In genomic region chr11:67523556-67524479, GRCh38 we compare ENCODE assay signal across 2 cellular contexts.
TF ChIP-seq lines count a peak whose summit lies in the region.

No MANE protein-coding gene starts in this region.

TF ChIP-seq in A549, 52 proteins besides CTCF, POLR2A, EP300 and RAD21:
- TF ChIP-seq FOSL2 (IDR thresholded peaks at IDR 0.05) (no peak), FOSL2 (CRISPR knock-in tag; IDR thresholded peaks at IDR 0.05) (no peak), TP53 (CRISPR knock-in tag; IDR thresholded peaks at IDR 0.05) (no peak), NFE2L2 (conservative IDR thresholded peaks at IDR 0.05; ENCODE audit: low read length) (no peak), HOXB5 (CRISPR knock-in tag; IDR thresholded peaks at IDR 0.05) (no peak), HOXA7 (CRISPR knock-in tag; IDR thresholded peaks at IDR 0.05) (no peak), USF2 (IDR thresholded peaks at IDR 0.05) (no peak), SMC3 (IDR thresholded peaks at IDR 0.05) (no peak), ESRRA (IDR thresholded peaks at IDR 0.05; ENCODE audit: borderline replicate concordance, low read length) (no peak), CBX8 (IDR thresholded peaks at IDR 0.05) (no peak), PHF8 (IDR thresholded peaks at IDR 0.05; ENCODE audit: borderline replicate concordance, low read depth) (no peak), REST (IDR thresholded peaks at IDR 0.05) (no peak), MAZ (IDR thresholded peaks at IDR 0.05; ENCODE audit: borderline replicate concordance, low read depth, low read length) (no peak), ZFP36 (IDR thresholded peaks at IDR 0.05; ENCODE audit: borderline replicate concordance, partially characterized antibody) (no peak), PBX3 (IDR thresholded peaks at IDR 0.05) (no peak), RFX5 (IDR thresholded peaks at IDR 0.05) (no peak), ZNF302 (CRISPR knock-in tag; IDR thresholded peaks at IDR 0.05) (no peak), HEYL (CRISPR knock-in tag; IDR thresholded peaks at IDR 0.05) (no peak), KDM1A (IDR thresholded peaks at IDR 0.05; ENCODE audit: low read depth) (no peak), CBX2 (IDR thresholded peaks at IDR 0.05; ENCODE audit: borderline replicate concordance, low read depth) (no peak)

TF ChIP-seq in K562, 482 proteins besides CTCF, POLR2A, EP300 and RAD21:
- no peak for TF ChIP-seq MEF2D (tag; conservative IDR thresholded peaks at IDR 0.05; ENCODE audit: low read depth)
- TF ChIP-seq RBM17 (IDR thresholded peaks at IDR 0.05; ENCODE audit: borderline replicate concordance, low read depth, low read length): no peak
- TF ChIP-seq ZKSCAN1 (IDR thresholded peaks at IDR 0.05; ENCODE audit: low read depth, low read length): no peak
- no peak for TF ChIP-seq ZNF134 (CRISPR knock-in tag; conservative IDR thresholded peaks at IDR 0.05)
- no peak for TF ChIP-seq PATZ1 (CRISPR knock-in tag; IDR thresholded peaks at IDR 0.05; ENCODE audit: borderline replicate concordance)
- TF ChIP-seq E2F1 (CRISPR knock-in tag; IDR thresholded peaks at IDR 0.05): no peak
- no peak for TF ChIP-seq MITF (IDR thresholded peaks at IDR 0.05)
- no peak for TF ChIP-seq TCF7L2 (IDR thresholded peaks at IDR 0.05; ENCODE audit: low read depth, low read length)
- no peak for TF ChIP-seq ZNF77 (CRISPR knock-in tag; IDR thresholded peaks at IDR 0.05)
- TF ChIP-seq BMI1 (IDR thresholded peaks at IDR 0.05; ENCODE audit: low read length): no peak
- TF ChIP-seq NUFIP1 (IDR thresholded peaks at IDR 0.05; ENCODE audit: partially characterized antibody): no peak
- TF ChIP-seq VEZF1 (CRISPR knock-in tag; IDR thresholded peaks at IDR 0.05): no peak
- no peak for TF ChIP-seq ZNF707 (CRISPR knock-in tag; conservative IDR thresholded peaks at IDR 0.05)
- TF ChIP-seq KLF1 (tag; IDR thresholded peaks at IDR 0.05): no peak
- no peak for TF ChIP-seq KAT7 (CRISPR knock-in tag; IDR thresholded peaks at IDR 0.05; ENCODE audit: borderline replicate concordance)
- TF ChIP-seq STAT5B (CRISPR knock-in tag; IDR thresholded peaks at IDR 0.05): no peak
- TF ChIP-seq DLX4 (CRISPR knock-in tag; IDR thresholded peaks at IDR 0.05): no peak
- TF ChIP-seq ZNF408 (CRISPR knock-in tag; IDR thresholded peaks at IDR 0.05; ENCODE audit: low read depth): no peak
- TF ChIP-seq CHD1 (IDR thresholded peaks at IDR 0.05; ENCODE audit: low read length): no peak
TF ChIP-seq in K562: peak in this region for 0.
